23 cellular contexts compared by ENCODE assay signal in genomic region chr3:59775781-59776270, GRCh38.
DNase-seq lines count a peak whose midpoint lies in the region; ATAC-seq, FAIRE-seq and TF ChIP-seq lines count a peak whose summit lies in the region.
"Had no signal": no experiment of that assay in that cellular context is flagged by ENCODE, and none has a peak within 500 bp of the region (broad histone marks: within the 10 kb centered on the region; RNA-seq: fewer than 3 reads in every experiment).

No MANE protein-coding gene starts in this region.

- H2AFZ ChIP-seq in HepG2 (ENCODE audit: low read length): no peak overlapping the region

- H3K27ac Mint-ChIP-seq in immature natural killer cell: peak overlapping the region in 4 of 6 donors; percentile 6 to 35 (median 24)
- no peak overlapping the region for H3K27ac Mint-ChIP-seq in progenitor cell of endocrine pancreas
- H3K27ac Mint-ChIP-seq in osteocyte (ENCODE audit: unreplicated experiment): no peak overlapping the region
- H3K27ac Mint-ChIP-seq: CD4-positive, alpha-beta T cell; IgD-negative memory B cell had no signal

- H3K9me3 Mint-ChIP-seq in immature natural killer cell (no peaks in the 10 kb centered on the region), progenitor cell of endocrine pancreas (ENCODE audit: low read depth) (no peaks in the 10 kb centered on the region), osteocyte (ENCODE audit: unreplicated experiment) (no peaks in the 10 kb centered on the region)
- H3K9me3 Mint-ChIP-seq: CD4-positive, alpha-beta T cell had no signal

- peak; percentile 29 for TF ChIP-seq CTCF in D721Med (IDR thresholded peaks at IDR 0.05; ENCODE audit: insufficient read depth, missing control alignments)
- TF ChIP-seq CTCF in HepG2 (CRISPR knock-in tag; IDR thresholded peaks at IDR 0.05): no peak
- no peak for TF ChIP-seq CTCF in progenitor cell of endocrine pancreas (IDR thresholded peaks at IDR 0.05; ENCODE audit: unreplicated experiment)
- TF ChIP-seq CTCF in osteocyte (IDR thresholded peaks at IDR 0.05): no peak

- H3K9me3 ChIP-seq in KOPT-K1 (ENCODE audit: insufficient read depth, low read length, poor library complexity, severe bottlenecking) (peaks cover 14% of the 10 kb centered on the region), HepG2 (ENCODE audit: low read length) (no peaks in the 10 kb centered on the region)
- H3K9me3 ChIP-seq: BLaER1 had no signal

- H3K36me3 ChIP-seq in KOPT-K1 (ENCODE audit: insufficient read depth, low read length) (no peaks in the 10 kb centered on the region), HepG2 (replicated peaks in 1 of 2; ENCODE audit: control insufficient read depth in 1 of 2, insufficient read depth in 2 of 2, low read length in 2 of 2) (no peaks in the 10 kb centered on the region)
- H3K36me3 ChIP-seq: BLaER1 had no signal

- H3K79me2 ChIP-seq in HepG2 (ENCODE audit: insufficient read depth, low read length): no peaks in the 10 kb centered on the region

- H3K36me3 Mint-ChIP-seq in immature natural killer cell (peaks cover 0 to 8% (median 1%) of the 10 kb centered on the region in 3 donors), progenitor cell of endocrine pancreas (ENCODE audit: insufficient read depth) (no peaks in the 10 kb centered on the region), osteocyte (ENCODE audit: unreplicated experiment) (no peaks in the 10 kb centered on the region)
- H3K36me3 Mint-ChIP-seq: IgD-negative memory B cell had no signal

- H3K27ac ChIP-seq in KOPT-K1 (ENCODE audit: low read depth, low read length, poor library complexity, severe bottlenecking) (peak overlapping the region; percentile 87), HepG2 (ENCODE audit: extremely low read length, insufficient read depth, low read length) (no peak overlapping the region)
- H3K27ac ChIP-seq: BLaER1 had no signal

- no peaks in the 10 kb centered on the region for H3K4me1 ChIP-seq in HepG2 (ENCODE audit: insufficient read depth, low read length)

- intact Hi-C loops in HepG2 (cut with micrococcal nuclease; ENCODE audit: unreplicated experiment): no loop called here

- DNase-seq in D721Med (ENCODE audit: insufficient read length, low spot score): peak; percentile 34
- peak; percentile 98 for DNase-seq in NCI-H82 (lab: John Stamatoyannopoulos, UW)
- DNase-seq in immature natural killer cell: no peak
- no peak for DNase-seq in NCI-H1694 (lab: John Stamatoyannopoulos, UW)
- DNase-seq in HepG2 (ENCODE audit: low spot score): no peak
- no peak for DNase-seq in progenitor cell of endocrine pancreas (ENCODE audit: low spot score, unreplicated experiment)
- no peak for DNase-seq in osteocyte (ENCODE audit: extremely low spot score, unreplicated experiment)
- DNase-seq: CD4-positive, alpha-beta T cell; COR-L47; GDM1; Karpas-422; NCI-H1694 treated with DMSO at 0.1 percent for 48 hours; NCI-H2081 treated with DMSO at 0.1 percent for 48 hours; NCI-H2171 treated with DMSO at 0.1 percent for 48 hours; NCI-H748 treated with DMSO at 0.1 percent for 48 hours had no signal

- H3K4me3 Mint-ChIP-seq in immature natural killer cell (peak overlapping the region in 1 of 5 donors; percentile 35), progenitor cell of endocrine pancreas (ENCODE audit: low read depth) (no peak overlapping the region), osteocyte (ENCODE audit: unreplicated experiment) (no peak overlapping the region)
- H3K4me3 Mint-ChIP-seq: CD4-positive, alpha-beta T cell; IgD-negative memory B cell had no signal

- in situ Hi-C loops in HepG2 (cut with HindIII; ENCODE audit: extremely low pct_ligation_motif_present, low pct_unique_long_range_greater_than_20kb): no loop called here

- POLR2A ChIA-PET in HepG2 (lab: Yijun Ruan, JAX): no interaction called here

- TF ChIP-seq RAD21 in HepG2 (CRISPR knock-in tag; IDR thresholded peaks at IDR 0.05): no peak

- H3K4me2 ChIP-seq in HepG2 (ENCODE audit: low read depth, low read length): no peak overlapping the region
- H3K4me2 ChIP-seq: BLaER1 had no signal

- no TSS peak for BruUV-seq in HepG2 (replicated peaks; lab: Mats Ljungman, UMichigan)

- WGBS in HepG2 (ENCODE audit: low lambda C conversion rate): 8% methylated on average over 5 of the region's 5 CpGs

- H3K27me3 Mint-ChIP-seq in immature natural killer cell (ENCODE audit: low read depth in 3 of 3) (peaks cover 2 to 9% (median 5%) of the 10 kb centered on the region in 3 donors), progenitor cell of endocrine pancreas (no peaks in the 10 kb centered on the region), osteocyte (ENCODE audit: unreplicated experiment) (no peaks in the 10 kb centered on the region)
- H3K27me3 Mint-ChIP-seq: CD4-positive, alpha-beta T cell had no signal

- ATAC-seq in HepG2: no peak
- ATAC-seq: HCT116, Panc1 had no signal

- TF ChIP-seq EP300 in HepG2 (IDR thresholded peaks at IDR 0.05; ENCODE audit: low read depth in 2 of 2, low read length in 2 of 2) (no peak), HepG2 (CRISPR knock-in tag; IDR thresholded peaks at IDR 0.05; ENCODE audit: borderline replicate concordance) (no peak)

- H3K4me3 ChIP-seq in HepG2 (replicated peaks in 1 of 3; ENCODE audit: insufficient read depth in 1 of 3, low read depth in 2 of 3, low read length in 3 of 3): no peak overlapping the region
- H3K4me3 ChIP-seq: BLaER1 had no signal

- CTCF ChIA-PET in HepG2 (lab: Yijun Ruan, JAX; ENCODE audit: low intra/inter-chr PET ratio, low total read pairs): no interaction called here

- H3K4me1 Mint-ChIP-seq in immature natural killer cell (peaks cover 47 to 77% of the 10 kb centered on the region in 2 donors), progenitor cell of endocrine pancreas (ENCODE audit: low read depth) (peaks cover 5% of the 10 kb centered on the region), osteocyte (ENCODE audit: unreplicated experiment) (peaks cover 34% of the 10 kb centered on the region)

- TF ChIP-seq POLR2A in HepG2 (IDR thresholded peaks at IDR 0.05; ENCODE audit: insufficient read depth in 1 of 2, low read depth in 2 of 2, low read length in 2 of 2): no peak

- peaks cover 0 to 3% of the 10 kb centered on the region in 2 experiments; a peak in 1 of 5 replicates for H3K27me3 ChIP-seq in HepG2 (ENCODE audit: control insufficient read depth in 1 of 2, insufficient read depth in 2 of 2, low read length in 2 of 2)
- H3K27me3 ChIP-seq: BLaER1 had no signal

- FAIRE-seq in D721Med (lab: Jason Lieb, UNC) (peak; percentile 94), HepG2 (lab: Jason Lieb, UNC) (no peak)
- FAIRE-seq: GM19239, H1, HTR-8/SVneo had no signal

- no peak overlapping the region for H3K9ac ChIP-seq in HepG2 (ENCODE audit: insufficient read depth, low read depth, low read length)
- H3K9ac ChIP-seq: BLaER1 had no signal

- H4K20me1 ChIP-seq in HepG2 (ENCODE audit: insufficient read depth, low read length): no peaks in the 10 kb centered on the region
- H4K20me1 ChIP-seq: BLaER1 had no signal

TF ChIP-seq in HepG2, 621 proteins besides CTCF, POLR2A, EP300 and RAD21 (continues in another document):
- TF ChIP-seq PHF8 (CRISPR knock-in tag; IDR thresholded peaks at IDR 0.05) (no peak), ARNT2 (CRISPR knock-in tag; IDR thresholded peaks at IDR 0.05; ENCODE audit: low read depth) (no peak), TBP (CRISPR knock-in tag; IDR thresholded peaks at IDR 0.05) (no peak), KDM5A (IDR thresholded peaks at IDR 0.05; ENCODE audit: borderline replicate concordance, low read length) (no peak), TEAD2 (CRISPR knock-in tag; IDR thresholded peaks at IDR 0.05) (no peak), BCLAF1 (IDR thresholded peaks at IDR 0.05) (no peak), STAT5B (CRISPR knock-in tag; IDR thresholded peaks at IDR 0.05) (no peak)

Comparison
In these comparisons a context has a peak if more than half of its experiments do, and no peak if none do; other contexts are left out.
1. DNase-seq: peak in D721Med (single experiment) and NCI-H82 (single experiment); none in immature natural killer cell (0 of 3), NCI-H1694 (single experiment), HepG2 (single experiment), progenitor cell of endocrine pancreas (single experiment) and osteocyte (single experiment).
2. H3K27ac Mint-ChIP-seq: peak in immature natural killer cell (4 of 6); none in progenitor cell of endocrine pancreas (single experiment) and osteocyte (single experiment).